12 cellular contexts compared by ENCODE assay signal in the genomic region with DNA sequence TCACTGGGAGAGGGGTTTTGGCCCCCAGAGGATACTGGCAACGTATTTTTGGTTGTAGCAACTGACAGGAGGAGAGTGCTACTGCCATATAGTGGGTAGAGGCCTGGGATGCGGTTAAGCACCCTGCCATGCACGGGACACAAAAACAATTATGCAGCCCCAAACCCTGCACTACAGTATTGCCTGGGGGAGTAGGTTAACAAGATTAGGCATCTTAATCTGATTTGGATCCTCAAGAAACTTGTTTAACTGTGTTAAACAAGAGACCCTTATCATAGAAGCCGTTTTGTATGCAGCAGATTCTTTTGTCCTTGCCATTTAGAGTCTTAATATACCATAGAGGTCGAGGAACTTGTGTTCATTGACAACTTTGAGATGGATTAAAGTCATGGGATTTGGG. TPM values are rescaled to one million over a fixed set of nuclear protein-coding genes. Genes with fewer than 3 reads are reported as not detected.
DNase-seq lines count a peak whose midpoint lies in the region; ATAC-seq, FAIRE-seq and TF ChIP-seq lines count a peak whose summit lies in the region.
"Had no signal": no experiment of that assay in that cellular context is flagged by ENCODE, and none has a peak within 500 bp of the region (broad histone marks: within the 10 kb centered on the region; RNA-seq: fewer than 3 reads in every experiment).

No MANE protein-coding gene starts in this region.

- H4K91ac ChIP-seq in mesenchymal stem cell (ENCODE audit: low read length), result peak overlapping the region; percentile 72

- H2AFZ ChIP-seq in astrocyte (ENCODE audit: low read depth, low read length) (no peak overlapping the region), mesenchymal stem cell (ENCODE audit: low read depth, low read length) (no peak overlapping the region)

- ATAC-seq in HG03469 (IDR thresholded peaks at IDR 0.05; ENCODE audit: unreplicated experiment), result no peak
- ATAC-seq: Panc1 had no signal

- peaks cover 3% of the 10 kb centered on the region for H3K36me3 Mint-ChIP-seq in astrocyte (ENCODE audit: low read depth, unreplicated experiment)
- H3K36me3 Mint-ChIP-seq: activated naive CD4-positive, alpha-beta T cell treated with anti-CD3 and anti-CD28 coated beads, Interleukin-2, amount 50 U/mL, for 24 hours had no signal

- H3K9me3 ChIP-seq in astrocyte (ENCODE audit: insufficient read depth, low read depth, low read length) (no peaks in the 10 kb centered on the region), mesenchymal stem cell (ENCODE audit: control insufficient read depth, low read length) (no peaks in the 10 kb centered on the region), subcutaneous abdominal adipose tissue (ENCODE audit: control insufficient read depth in 5 of 5, low read length in 5 of 5) (no peaks in the 10 kb centered on the region)

- H3K9me3 Mint-ChIP-seq in astrocyte (ENCODE audit: unreplicated experiment), result no peaks in the 10 kb centered on the region
- H3K9me3 Mint-ChIP-seq: activated naive CD4-positive, alpha-beta T cell treated with anti-CD3 and anti-CD28 coated beads, Interleukin-2, amount 50 U/mL, for 24 hours had no signal

- no peak overlapping the region for H4K8ac ChIP-seq in mesenchymal stem cell (ENCODE audit: low read length)

- H3K27me3 ChIP-seq in astrocyte (ENCODE audit: insufficient read depth, low read length), result no peaks in the 10 kb centered on the region
- no peaks in the 10 kb centered on the region for H3K27me3 ChIP-seq in mesenchymal stem cell (ENCODE audit: control insufficient read depth in 1 of 2, insufficient read depth in 1 of 2, low read length in 2 of 2)
- H3K27me3 ChIP-seq in subcutaneous abdominal adipose tissue (ENCODE audit: control insufficient read depth in 5 of 5, insufficient read depth in 4 of 5, low read length in 5 of 5), result no peaks in the 10 kb centered on the region

- no peak for FAIRE-seq in astrocyte (lab: Jason Lieb, UNC)

- peak overlapping the region; percentile 84 for H2AK5ac ChIP-seq in mesenchymal stem cell (ENCODE audit: low read length, severe bottlenecking)

- H3K9ac ChIP-seq in astrocyte (ENCODE audit: low read length), result peak overlapping the region; percentile 99
- H3K9ac ChIP-seq in mesenchymal stem cell (ENCODE audit: low read length), result peak overlapping the region; percentile 99
- H3K9ac ChIP-seq in subcutaneous abdominal adipose tissue (ENCODE audit: low read length in 5 of 5), result peak overlapping the region in 3 of 5 donors; percentile 48 to 98 (median 97)

- no peak overlapping the region for H3K4ac ChIP-seq in mesenchymal stem cell (ENCODE audit: low read depth in 1 of 2, low read length in 2 of 2)

- H3K14ac ChIP-seq in mesenchymal stem cell (ENCODE audit: low read length in 2 of 2), result no peak overlapping the region

- H3K23ac ChIP-seq in mesenchymal stem cell (ENCODE audit: low read length in 2 of 2), result no peak overlapping the region

- no peak overlapping the region for H2BK5ac ChIP-seq in mesenchymal stem cell (ENCODE audit: low read depth, low read length, poor library complexity, severe bottlenecking)

- H4K20me1 ChIP-seq in astrocyte (ENCODE audit: insufficient read depth, low read length), result no peaks in the 10 kb centered on the region

- DNase-seq in NCI-H524 (lab: John Stamatoyannopoulos, UW) (peak; percentile 39 to 81), astrocyte (ENCODE audit: low read depth) (no peak), mesenchymal stem cell (no peak), GM19240 (ENCODE audit: insufficient read length, low spot score) (no peak), substantia nigra (lab: John Stamatoyannopoulos, UW) (no peak)
- DNase-seq: activated CD8-positive, alpha-beta memory T cell treated with anti-CD3 and anti-CD28 coated beads for 24 hours; COR-L47 had no signal

- peaks cover 84% of the 10 kb centered on the region for H3K79me2 ChIP-seq in astrocyte (ENCODE audit: insufficient read depth, low read length)

- H3K36me3 ChIP-seq in astrocyte (ENCODE audit: insufficient read depth, low read length) (no peaks in the 10 kb centered on the region), mesenchymal stem cell (ENCODE audit: control insufficient read depth in 1 of 2, insufficient read depth in 2 of 2, low read depth in 1 of 2, low read length in 2 of 2) (no peaks in the 10 kb centered on the region), subcutaneous abdominal adipose tissue (ENCODE audit: control insufficient read depth in 5 of 5, insufficient read depth in 5 of 5, low read length in 5 of 5) (no peaks in the 10 kb centered on the region)

- H3K4me1 ChIP-seq in astrocyte (ENCODE audit: insufficient read depth, low read length) (peaks cover 58% of the 10 kb centered on the region), mesenchymal stem cell (ENCODE audit: control insufficient read depth, insufficient read depth, low read depth, low read length) (peaks cover 11% of the 10 kb centered on the region), subcutaneous abdominal adipose tissue (ENCODE audit: control insufficient read depth in 5 of 5, insufficient read depth in 5 of 5, low read length in 5 of 5) (peaks cover 0 to 77% (median 69%) of the 10 kb centered on the region in 5 donors)

- no peak overlapping the region for H2BK120ac ChIP-seq in mesenchymal stem cell (ENCODE audit: low read depth, low read length)

- H3K4me3 ChIP-seq in astrocyte (ENCODE audit: insufficient read depth, low read depth, low read length), result peak overlapping the region; percentile 89
- peak overlapping the region in 1 of 2 experiments; percentile 95 for H3K4me3 ChIP-seq in mesenchymal stem cell (ENCODE audit: insufficient read depth in 1 of 2, low read depth in 1 of 2, low read length in 2 of 2)
- H3K4me3 ChIP-seq in subcutaneous abdominal adipose tissue (ENCODE audit: low read depth in 1 of 5, low read length in 5 of 5), result peak overlapping the region; percentile 36 to 99 (median 88)
- H3K4me3 ChIP-seq: lung had no signal

- H2BK15ac ChIP-seq in mesenchymal stem cell (ENCODE audit: low read depth, poor library complexity, severe bottlenecking), result no peak overlapping the region

- peaks cover 56% of the 10 kb centered on the region for H3K4me1 Mint-ChIP-seq in astrocyte (ENCODE audit: low read depth, unreplicated experiment)

- H3K4me3 Mint-ChIP-seq in astrocyte (ENCODE audit: unreplicated experiment), result peak overlapping the region; percentile 99
- H3K4me3 Mint-ChIP-seq: activated naive CD4-positive, alpha-beta T cell treated with anti-CD3 and anti-CD28 coated beads, Interleukin-2, amount 50 U/mL, for 24 hours had no signal

- H3K27ac Mint-ChIP-seq in astrocyte (ENCODE audit: unreplicated experiment), result peak overlapping the region; percentile 91
- H3K27ac Mint-ChIP-seq: activated naive CD4-positive, alpha-beta T cell treated with anti-CD3 and anti-CD28 coated beads, Interleukin-2, amount 50 U/mL, for 24 hours had no signal

- TF ChIP-seq CTCF in astrocyte (IDR thresholded peaks at IDR 0.05; ENCODE audit: insufficient read depth, low read depth, low read length), result no peak

- H3K79me1 ChIP-seq in mesenchymal stem cell (replicated peaks; ENCODE audit: low read length, poor library complexity, severe bottlenecking), result peaks cover 2% of the 10 kb centered on the region

- WGBS in mesenchymal stem cell, result 46% methylated on average over 2 of the region's 5 CpGs

- H3K27ac ChIP-seq in astrocyte (ENCODE audit: low read depth, low read length) (peak overlapping the region; percentile 99), mesenchymal stem cell (ENCODE audit: low read length, poor library complexity, severe bottlenecking) (no peak overlapping the region), subcutaneous abdominal adipose tissue (ENCODE audit: low read depth, low read length) (peak overlapping the region; percentile 96), substantia nigra (ENCODE audit: low read depth, low read length, poor library complexity, severe bottlenecking) (no peak overlapping the region)

- no peaks in the 10 kb centered on the region for H3K27me3 Mint-ChIP-seq in astrocyte (ENCODE audit: low read depth, unreplicated experiment)

- no peak overlapping the region for H2BK12ac ChIP-seq in mesenchymal stem cell (ENCODE audit: low read length in 2 of 2)

- H3K4me2 ChIP-seq in astrocyte (ENCODE audit: low read length) (peak overlapping the region; percentile 95), mesenchymal stem cell (ENCODE audit: low read length, poor library complexity, severe bottlenecking) (peak overlapping the region; percentile 31)

- peak overlapping the region; percentile 5 to 77 for H3K18ac ChIP-seq in mesenchymal stem cell (ENCODE audit: low read depth in 1 of 2, low read length in 2 of 2)

RNA-seq across cellular contexts. Expression of a gene that starts 3.4 kb away (rescaled TPM):
- total RNA-seq in astrocyte, result 170 and 171 TPM in 2 replicates
- 17.0 TPM for polyA plus RNA-seq in mesenchymal stem cell (2013, experiment 1 of 2)
- polyA plus RNA-seq in mesenchymal stem cell (2013, experiment 2 of 2), result 17.5 TPM

Comparison
In these comparisons a context has a peak if more than half of its experiments do, and no peak if none do; other contexts are left out.
1. DNase-seq: peak in NCI-H524 (2 of 2); none in astrocyte (single experiment), mesenchymal stem cell (single experiment), GM19240 (single experiment) and substantia nigra (0 of 49).
2. H3K27ac ChIP-seq: peak in astrocyte (single experiment) and subcutaneous abdominal adipose tissue (single experiment); none in mesenchymal stem cell (single experiment) and substantia nigra (single experiment).
3. Peak in every context shown above with its lines, with median percentiles within 50 percentile points of each other: H3K9ac ChIP-seq.